In genomic region chr18:62584241-62585120, GRCh38 we compare ENCODE assay signal across 8 cellular contexts.
DNase-seq lines count a peak whose midpoint lies in the region; ATAC-seq and TF ChIP-seq lines count a peak whose summit lies in the region.

No MANE protein-coding gene starts in this region.

- TF ChIP-seq CTCF in kidney epithelial cell (IDR thresholded peaks at IDR 0.05; ENCODE audit: insufficient read depth, low read length, poor library complexity, severe bottlenecking), result peak; percentile 99

- H3K36me3 ChIP-seq in kidney epithelial cell (ENCODE audit: control insufficient read depth, insufficient read depth, low read length), result no peaks in the 10 kb centered on the region

- DNase-seq in AG08396 (ENCODE audit: low spot score) (peak; percentile 88), NCI-H2171 treated with DMSO at 0.1 percent for 48 hours (lab: John Stamatoyannopoulos, UW) (peak; percentile 79), cerebellar cortex (ENCODE audit: low spot score) (peak; percentile 88), kidney epithelial cell (ENCODE audit: low read depth) (peak; percentile 56)
- peak; percentile 73 for DNase-seq in activated CD4-positive, CD25-positive, alpha-beta regulatory T cell treated with anti-CD3 and anti-CD28 coated beads, Interleukin-2, amount 50 U/mL, for 16 hours (ENCODE audit: low read depth, low spot score)
- peak; percentile 73 to 76 for DNase-seq in stimulated activated CD4-positive, alpha-beta T cell treated with anti-CD3 and anti-CD28 coated beads, Interleukin-1b, Interleukin-23, amount 100 ng/mL, for 4 hours (ENCODE audit: low read depth in 2 of 2)

- no peaks in the 10 kb centered on the region for H3K27me3 ChIP-seq in kidney epithelial cell (ENCODE audit: control insufficient read depth, insufficient read depth, low read length)

- ATAC-seq in GM18858 (IDR thresholded peaks at IDR 0.05; ENCODE audit: unreplicated experiment) (peak; percentile 77), HG03097 (IDR thresholded peaks at IDR 0.05; ENCODE audit: low FRiP score, unreplicated experiment) (peak; percentile 72)

- H3K4me3 ChIP-seq in kidney epithelial cell (ENCODE audit: low read depth, low read length), result no peak overlapping the region
